1 cellular context compared by ENCODE assay signal in genomic region chr11:67391304-67392181, GRCh38.
TF ChIP-seq lines count a peak whose summit lies in the region.

Gene RAD9A (plus strand): TSS chr11:67391986. CDS start chr11:67392045, 59 bp downstream.

TF ChIP-seq in K562, 482 proteins besides CTCF, POLR2A, EP300 and RAD21 (continued from another document and continues in another):
- no peak for TF ChIP-seq ZNF699 (CRISPR knock-in tag; IDR thresholded peaks at IDR 0.05; ENCODE audit: insufficient replicate concordance)
- TF ChIP-seq ZNF695 (CRISPR knock-in tag; IDR thresholded peaks at IDR 0.05): no peak
- TF ChIP-seq ARID4B (CRISPR knock-in tag; IDR thresholded peaks at IDR 0.05): peak; percentile 99
- no peak for TF ChIP-seq TAL1 (IDR thresholded peaks at IDR 0.05)
- no peak; the same call in 1 of the 2 replicates for TF ChIP-seq ZBED1 (IDR thresholded peaks at IDR 0.05)
- TF ChIP-seq MEIS2 (IDR thresholded peaks at IDR 0.05; ENCODE audit: partially characterized antibody): no peak
- TF ChIP-seq SREBF1 (IDR thresholded peaks at IDR 0.05; ENCODE audit: borderline replicate concordance, low read depth, low read length): peak; percentile 83
- TF ChIP-seq RNF2 (IDR thresholded peaks at IDR 0.05): peak; percentile 76
- 0 out of 2 replicates have a peak, but pooled peaks have one; percentile 47 for TF ChIP-seq DIDO1 (tag; IDR thresholded peaks at IDR 0.05; ENCODE audit: low read depth)
- peak; percentile 53 to 94; a peak in 3 of 4 replicates for TF ChIP-seq FOXK2 (conservative IDR thresholded peaks at IDR 0.05 in 1 of 2, IDR thresholded peaks at IDR 0.05 in 1 of 2; ENCODE audit: low read depth in 2 of 2)
- peak; percentile 91 for TF ChIP-seq SAP30 (IDR thresholded peaks at IDR 0.05; ENCODE audit: borderline replicate concordance, insufficient read depth, low read depth, low read length, poor library complexity, severe bottlenecking)
- peak; percentile 91 for TF ChIP-seq PHF20 (IDR thresholded peaks at IDR 0.05; ENCODE audit: partially characterized antibody)
- TF ChIP-seq LEF1 (IDR thresholded peaks at IDR 0.05): peak; percentile 95
- no peak for TF ChIP-seq ZNF280A (IDR thresholded peaks at IDR 0.05; ENCODE audit: low read depth, partially characterized antibody)
- no peak; the same call in 1 of the 2 replicates for TF ChIP-seq KLF6 (CRISPR knock-in tag; IDR thresholded peaks at IDR 0.05; ENCODE audit: borderline replicate concordance)
- no peak; the same call in 1 of the 2 replicates for TF ChIP-seq E2F5 (CRISPR knock-in tag; IDR thresholded peaks at IDR 0.05)
- no peak for TF ChIP-seq TEAD2 (tag; IDR thresholded peaks at IDR 0.05)
- TF ChIP-seq ZNF232 (CRISPR knock-in tag; IDR thresholded peaks at IDR 0.05): peak; percentile 77
- TF ChIP-seq TCF7L2 (IDR thresholded peaks at IDR 0.05; ENCODE audit: low read depth, low read length): no peak
- peak; percentile 80 for TF ChIP-seq KDM5B (IDR thresholded peaks at IDR 0.05; ENCODE audit: insufficient replicate concordance, low read depth, low read length)
- no peak for TF ChIP-seq ZNF347 (CRISPR knock-in tag; IDR thresholded peaks at IDR 0.05; ENCODE audit: low read depth)
- peak; percentile 78 for TF ChIP-seq DACH1 (IDR thresholded peaks at IDR 0.05; ENCODE audit: partially characterized antibody)
- no peak for TF ChIP-seq LARP7 (IDR thresholded peaks at IDR 0.05)
- TF ChIP-seq, protein P1, sequence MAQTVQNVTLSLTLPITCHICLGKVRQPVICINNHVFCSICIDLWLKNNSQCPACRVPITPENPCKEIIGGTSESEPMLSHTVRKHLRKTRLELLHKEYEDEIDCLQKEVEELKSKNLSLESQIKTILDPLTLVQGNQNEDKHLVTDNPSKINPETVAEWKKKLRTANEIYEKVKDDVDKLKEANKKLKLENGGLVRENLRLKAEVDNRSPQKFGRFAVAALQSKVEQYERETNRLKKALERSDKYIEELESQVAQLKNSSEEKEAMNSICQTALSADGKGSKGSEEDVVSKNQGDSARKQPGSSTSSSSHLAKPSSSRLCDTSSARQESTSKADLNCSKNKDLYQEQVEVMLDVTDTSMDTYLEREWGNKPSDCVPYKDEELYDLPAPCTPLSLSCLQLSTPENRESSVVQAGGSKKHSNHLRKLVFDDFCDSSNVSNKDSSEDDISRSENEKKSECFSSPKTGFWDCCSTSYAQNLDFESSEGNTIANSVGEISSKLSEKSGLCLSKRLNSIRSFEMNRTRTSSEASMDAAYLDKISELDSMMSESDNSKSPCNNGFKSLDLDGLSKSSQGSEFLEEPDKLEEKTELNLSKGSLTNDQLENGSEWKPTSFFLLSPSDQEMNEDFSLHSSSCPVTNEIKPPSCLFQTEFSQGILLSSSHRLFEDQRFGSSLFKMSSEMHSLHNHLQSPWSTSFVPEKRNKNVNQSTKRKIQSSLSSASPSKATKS (CRISPR knock-in tag; IDR thresholded peaks at IDR 0.05): no peak
- no peak for TF ChIP-seq SMAD2 (IDR thresholded peaks at IDR 0.05; ENCODE audit: low read depth, low read length)
- TF ChIP-seq GTF2F1 (IDR thresholded peaks at IDR 0.05; ENCODE audit: low read depth, low read length): peak; percentile 69; the same call in 1 of the 2 replicates
- TF ChIP-seq NFIC (IDR thresholded peaks at IDR 0.05): 0 out of 2 replicates have a peak, but pooled peaks have one; percentile 13
- TF ChIP-seq CREM (IDR thresholded peaks at IDR 0.05; ENCODE audit: low read depth): peak; percentile 89
- 0 out of 2 replicates have a peak, but pooled peaks have one; percentile 18 for TF ChIP-seq CBFB (CRISPR knock-in tag; IDR thresholded peaks at IDR 0.05)
- peak; percentile 55; the same call in 1 of the 2 replicates for TF ChIP-seq ZNF740 (CRISPR knock-in tag; IDR thresholded peaks at IDR 0.05)
- TF ChIP-seq ZNF740 (tag; IDR thresholded peaks at IDR 0.05): no peak
- peak; percentile 53 for TF ChIP-seq NCOR1 (IDR thresholded peaks at IDR 0.05)
- TF ChIP-seq SRSF7 (optimal IDR thresholded peaks at IDR 0.05; ENCODE audit: low read depth, low read length): no peak
- no peak for TF ChIP-seq HNRNPUL1 (IDR thresholded peaks at IDR 0.05; ENCODE audit: low read length)
- TF ChIP-seq STAG1 (CRISPR knock-in tag; IDR thresholded peaks at IDR 0.05; ENCODE audit: borderline replicate concordance): peak; percentile 14; the same call in 1 of the 2 replicates
- peak; percentile 99 for TF ChIP-seq CBFA2T2 (conservative IDR thresholded peaks at IDR 0.05)
- 0 out of 2 replicates have a peak, but pooled peaks have one; percentile 24 for TF ChIP-seq GATAD2A (IDR thresholded peaks at IDR 0.05)
- TF ChIP-seq, protein P2, sequence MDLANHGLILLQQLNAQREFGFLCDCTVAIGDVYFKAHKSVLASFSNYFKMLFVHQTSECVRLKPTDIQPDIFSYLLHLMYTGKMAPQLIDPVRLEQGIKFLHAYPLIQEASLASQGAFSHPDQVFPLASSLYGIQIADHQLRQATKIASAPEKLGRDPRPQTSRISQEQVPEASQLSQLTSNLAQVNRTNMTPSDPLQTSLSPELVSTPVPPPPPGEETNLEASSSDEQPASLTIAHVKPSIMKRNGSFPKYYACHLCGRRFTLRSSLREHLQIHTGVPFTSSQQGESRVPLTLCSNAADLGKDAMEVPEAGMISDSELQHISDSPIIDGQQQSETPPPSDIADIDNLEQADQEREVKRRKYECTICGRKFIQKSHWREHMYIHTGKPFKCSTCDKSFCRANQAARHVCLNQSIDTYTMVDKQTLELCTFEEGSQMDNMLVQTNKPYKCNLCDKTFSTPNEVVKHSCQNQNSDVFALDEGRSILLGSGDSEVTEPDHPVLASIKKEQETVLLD (IDR thresholded peaks at IDR 0.05): no peak
- peak; percentile 28; the same call in 1 of the 2 replicates for TF ChIP-seq FOXJ2 (tag; IDR thresholded peaks at IDR 0.05)
- TF ChIP-seq ZEB2 (IDR thresholded peaks at IDR 0.05): no peak
- TF ChIP-seq ZBTB17 (CRISPR knock-in tag; IDR thresholded peaks at IDR 0.05): peak; percentile 78
- TF ChIP-seq SNIP1 (IDR thresholded peaks at IDR 0.05; ENCODE audit: low read depth): no peak
- peak; percentile 46 for TF ChIP-seq ETV1 (tag; conservative IDR thresholded peaks at IDR 0.05; ENCODE audit: low read depth)
- no peak; the same call in 1 of the 2 replicates for TF ChIP-seq JUND (IDR thresholded peaks at IDR 0.05; ENCODE audit: borderline replicate concordance, low read depth, low read length)
- TF ChIP-seq JUND (tag; IDR thresholded peaks at IDR 0.05; ENCODE audit: borderline replicate concordance, low read depth, low read length): no peak; the same call in 2 of the 3 replicates
- TF ChIP-seq ZNF311 (CRISPR knock-in tag; IDR thresholded peaks at IDR 0.05): no peak
- TF ChIP-seq CEBPG (CRISPR knock-in tag; IDR thresholded peaks at IDR 0.05): peak; percentile 24; the same call in 1 of the 2 replicates
- no peak for TF ChIP-seq CEBPG (tag; conservative IDR thresholded peaks at IDR 0.05 in 1 of 2, IDR thresholded peaks at IDR 0.05 in 1 of 2)
- peak; percentile 85; the same call in 1 of the 2 replicates for TF ChIP-seq ZBTB7A (IDR thresholded peaks at IDR 0.05; ENCODE audit: borderline replicate concordance, control insufficient read depth, low read depth, low read length)
- TF ChIP-seq CHD1 (IDR thresholded peaks at IDR 0.05; ENCODE audit: low read length): peak; percentile 64
- peak; percentile 83; the same call in 1 of the 2 replicates for TF ChIP-seq MTA3 (IDR thresholded peaks at IDR 0.05; ENCODE audit: borderline replicate concordance)
- peak; percentile 78 for TF ChIP-seq RBM25 (IDR thresholded peaks at IDR 0.05; ENCODE audit: low read depth, low read length, severe bottlenecking)
- no peak for TF ChIP-seq BRD9 (IDR thresholded peaks at IDR 0.05; ENCODE audit: low read depth, partially characterized antibody)
- TF ChIP-seq NR2C2 (CRISPR knock-in tag; IDR thresholded peaks at IDR 0.05): no peak
- peak; percentile 72 for TF ChIP-seq NR2C2 (tag; IDR thresholded peaks at IDR 0.05)
- TF ChIP-seq ZNF586 (CRISPR knock-in tag; conservative IDR thresholded peaks at IDR 0.05): no peak
- TF ChIP-seq ZBTB11 (CRISPR knock-in tag; IDR thresholded peaks at IDR 0.05): 0 out of 6 replicates have a peak, but pooled peaks of 1 of the 3 experiments have one; percentile 72
- TF ChIP-seq CHCHD3 (CRISPR knock-in tag; IDR thresholded peaks at IDR 0.05): no peak
- 0 out of 2 replicates have a peak, but pooled peaks have one; percentile 51 for TF ChIP-seq CAMTA2 (CRISPR knock-in tag; conservative IDR thresholded peaks at IDR 0.05)
- no peak for TF ChIP-seq ZNF121 (CRISPR knock-in tag; conservative IDR thresholded peaks at IDR 0.05)
